In genomic region chr20:48469026-48469425, GRCh38 we compare ENCODE assay signal across 22 cellular contexts.
A peak's percentile ranks its signal among the peaks of the same experiment; 100 is the strongest.
DNase-seq lines count a peak whose midpoint lies in the region; ATAC-seq, FAIRE-seq and TF ChIP-seq lines count a peak whose summit lies in the region.
"Had no signal": no experiment of that assay in that cellular context is flagged by ENCODE, and none has a peak within 500 bp of the region (broad histone marks: within the 10 kb centered on the region; RNA-seq: fewer than 3 reads in every experiment).

No MANE protein-coding gene starts in this region.

- H3K4me1 ChIP-seq in RWPE2 (ENCODE audit: insufficient read depth, poor library complexity, severe bottlenecking), result peaks cover 5% of the 10 kb centered on the region
- no peaks in the 10 kb centered on the region for H3K4me1 ChIP-seq in spleen
- H3K4me1 ChIP-seq: BE2C, Caco-2 had no signal

- 84 to 96% (median 89%) methylated on average over 4 of the region's 4 CpGs for WGBS in spleen, 5 donors

- CTCF ChIA-PET in CD4-positive, alpha-beta T cell (lab: Charles Lee), result no interaction called here

- DNase-seq in HTR-8/SVneo (ENCODE audit: insufficient read length, low spot score) (no peak), RWPE2 (ENCODE audit: low spot score) (peak; percentile 65), spleen (peak; percentile 52), NK-92 (lab: John Stamatoyannopoulos, UW; ENCODE audit: unreplicated experiment) (no peak)
- no peak for DNase-seq in CD4-positive, alpha-beta T cell
- DNase-seq: 8988T; ACHN; BE2C; C1 segment of cervical spinal cord; Caco-2; Calu3; CD4-positive, CD25-positive, alpha-beta regulatory T cell; CD8-positive, alpha-beta T cell; DMS79 treated with DMSO at 0.1 percent for 48 hours; GDM1 had no signal

- H3K4me3 ChIP-seq in RWPE2 (ENCODE audit: severe bottlenecking) (no peak overlapping the region), spleen (no peak overlapping the region)
- H3K4me3 ChIP-seq: BLaER1, GM12878 had no signal

- peaks cover 23% of the 10 kb centered on the region for H3K27me3 ChIP-seq in RWPE2 (ENCODE audit: insufficient read depth, poor library complexity, severe bottlenecking)
- H3K27me3 ChIP-seq in spleen (replicated peaks in 1 of 7), result peaks cover 0 to 33% (median 0%) of the 10 kb centered on the region in 7 donors
- H3K27me3 ChIP-seq in CD4-positive, alpha-beta T cell (ENCODE audit: control insufficient read depth, insufficient read depth, low read length), result no peaks in the 10 kb centered on the region
- H3K27me3 ChIP-seq: BLaER1 had no signal

- intact Hi-C loops in spleen (cut with DNase I; ENCODE audit: low total_unique reads), result no loop called here
- intact Hi-C loops in CD4-positive, alpha-beta T cell (cut with DNase I, micrococcal nuclease), result no loop called here

- no peak for TF ChIP-seq POLR2A in spleen (IDR thresholded peaks at IDR 0.05)

- H3K27ac ChIP-seq in RWPE2 (ENCODE audit: poor library complexity, severe bottlenecking) (no peak overlapping the region), spleen (no peak overlapping the region)
- no peak overlapping the region for H3K27ac ChIP-seq in CD4-positive, alpha-beta T cell (ENCODE audit: low read depth, low read length)
- H3K27ac ChIP-seq: BLaER1 had no signal

- H3K9me3 ChIP-seq in RWPE2 (ENCODE audit: severe bottlenecking), result no peaks in the 10 kb centered on the region
- no peaks in the 10 kb centered on the region for H3K9me3 ChIP-seq in spleen
- no peaks in the 10 kb centered on the region for H3K9me3 ChIP-seq in CD4-positive, alpha-beta T cell (ENCODE audit: control insufficient read depth, low read length)
- H3K9me3 ChIP-seq: BE2C, BLaER1, Caco-2 had no signal

- peaks cover 5% of the 10 kb centered on the region for H3K27me3 Mint-ChIP-seq in CD4-positive, alpha-beta T cell

- H3K4me3 Mint-ChIP-seq in CD4-positive, alpha-beta T cell, result no peak overlapping the region
- H3K4me3 Mint-ChIP-seq: CD14-positive monocyte; CD4-positive, CD25-positive, alpha-beta regulatory T cell; CD8-positive, alpha-beta T cell had no signal

- H3K4me1 Mint-ChIP-seq in CD4-positive, alpha-beta T cell (ENCODE audit: low read depth), result no peaks in the 10 kb centered on the region

- TF ChIP-seq CTCF in RWPE2 (IDR thresholded peaks at IDR 0.05; ENCODE audit: poor library complexity, severe bottlenecking) (no peak), spleen (IDR thresholded peaks at IDR 0.05 in 8 of 11, conservative IDR thresholded peaks at IDR 0.05 in 3 of 11) (no peak)
- TF ChIP-seq CTCF in CD4-positive, alpha-beta T cell (IDR thresholded peaks at IDR 0.05), result no peak

- FAIRE-seq in HTR-8/SVneo (lab: Jason Lieb, UNC), result peak; percentile 16
- FAIRE-seq: A204.1, D721Med, GM12878, GM12892, GM18507 had no signal

- POLR2A ChIA-PET in CD4-positive, alpha-beta T cell (lab: Charles Lee), result no interaction called here

- no peaks in the 10 kb centered on the region for H3K36me3 Mint-ChIP-seq in CD4-positive, alpha-beta T cell (ENCODE audit: low read depth)
- H3K36me3 Mint-ChIP-seq: CD14-positive monocyte; CD4-positive, CD25-positive, alpha-beta regulatory T cell; CD8-positive, alpha-beta T cell had no signal

- H3K27ac Mint-ChIP-seq in CD4-positive, alpha-beta T cell, result no peak overlapping the region
- H3K27ac Mint-ChIP-seq: CD14-positive monocyte; CD4-positive, CD25-positive, alpha-beta regulatory T cell; CD8-positive, alpha-beta T cell had no signal

- no peaks in the 10 kb centered on the region for H3K36me3 ChIP-seq in RWPE2 (ENCODE audit: low read depth)
- no peaks in the 10 kb centered on the region for H3K36me3 ChIP-seq in spleen
- H3K36me3 ChIP-seq: BE2C, BLaER1 had no signal

- ATAC-seq in RWPE2 (ENCODE audit: low read depth), result no peak
- no peak for ATAC-seq in CD4-positive, alpha-beta T cell (ENCODE audit: poor library complexity)
- ATAC-seq: CD8-positive, alpha-beta T cell; GM12878 had no signal

- no peaks in the 10 kb centered on the region for H3K9me3 Mint-ChIP-seq in CD4-positive, alpha-beta T cell
- H3K9me3 Mint-ChIP-seq: CD4-positive, CD25-positive, alpha-beta regulatory T cell; CD8-positive, alpha-beta T cell had no signal

Comparison
In these comparisons a context has a peak if more than half of its experiments do, and no peak if none do; other contexts are left out.
1. DNase-seq: peak in RWPE2 (single experiment) and spleen (single experiment); none in HTR-8/SVneo (single experiment), CD4-positive, alpha-beta T cell (0 of 10) and NK-92 (single experiment).